In the genomic region with DNA sequence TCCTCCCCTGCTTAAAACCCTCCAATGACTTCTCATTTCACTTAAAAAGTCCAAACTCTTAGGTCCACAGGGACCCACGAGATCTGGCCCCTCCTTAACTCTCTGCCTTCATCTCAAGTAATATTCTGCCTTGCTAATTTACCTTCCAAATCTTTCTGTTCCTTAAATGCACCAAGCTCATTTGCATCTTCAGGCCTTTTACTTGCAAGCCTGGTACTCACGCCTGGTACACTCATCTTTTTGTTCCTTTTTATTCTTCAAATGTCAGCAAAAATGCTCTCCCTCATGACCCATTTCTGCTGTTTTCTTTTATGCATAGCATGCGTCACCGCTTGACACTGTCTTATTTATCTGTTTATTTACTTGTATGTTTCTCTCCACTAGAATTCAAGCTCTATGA, we compare ENCODE assay signal across 11 cellular contexts. TPM values are rescaled to one million over a fixed set of nuclear protein-coding genes. Genes with fewer than 3 reads are reported as not detected.
A peak's percentile ranks its signal among the peaks of the same experiment; 100 is the strongest.
DNase-seq lines count a peak whose midpoint lies in the region; ATAC-seq and TF ChIP-seq lines count a peak whose summit lies in the region.
"Had no signal": no experiment of that assay in that cellular context is flagged by ENCODE, and none has a peak within 500 bp of the region (broad histone marks: within the 10 kb centered on the region; RNA-seq: fewer than 3 reads in every experiment).

No MANE protein-coding gene starts in this region.

- no peaks in the 10 kb centered on the region for H3K27me3 Mint-ChIP-seq in activated naive CD4-positive, alpha-beta T cell treated with anti-CD3 and anti-CD28 coated beads for 36 hours (ENCODE audit: low read depth)
- peaks cover 2% of the 10 kb centered on the region for H3K27me3 Mint-ChIP-seq in HFFc6 (ENCODE audit: insufficient read depth)

- TF ChIP-seq CTCF in HL-60 (IDR thresholded peaks at IDR 0.05; ENCODE audit: insufficient read depth, low read length) (no peak), psoas muscle (IDR thresholded peaks at IDR 0.05) (no peak), HFFc6 (IDR thresholded peaks at IDR 0.05) (no peak)

- H3K4me3 ChIP-seq in HL-60 (replicated peaks; ENCODE audit: insufficient read depth, low read length) (no peak overlapping the region), thymus (ENCODE audit: low read length) (no peak overlapping the region), psoas muscle (no peak overlapping the region)
- H3K4me3 ChIP-seq in effector memory CD4-positive, alpha-beta T cell (ENCODE audit: insufficient read depth, low read depth, low read length, poor library complexity, severe bottlenecking): no peak overlapping the region
- H3K4me3 ChIP-seq: heart left ventricle had no signal

- peak; percentile 32 for DNase-seq in activated naive CD4-positive, alpha-beta T cell treated with anti-CD3 and anti-CD28 coated beads for 36 hours
- DNase-seq in activated naive CD4-positive, alpha-beta T cell treated with Interleukin-2 at 50 U/mL for 16 hours: no peak
- DNase-seq in HL-60 (ENCODE audit: low read depth in 1 of 2, low spot score in 1 of 2) (no peak), mesenteric fat pad (ENCODE audit: low spot score) (no peak), psoas muscle (no peak), HFFc6 (no peak)
- no peak for DNase-seq in effector memory CD4-positive, alpha-beta T cell
- DNase-seq: activated CD4-positive, alpha-beta T cell treated with anti-CD3 and anti-CD28 coated beads for 1 hour; caudate nucleus; heart left ventricle had no signal

- CTCF ChIA-PET in activated naive CD4-positive, alpha-beta T cell treated with anti-CD3 and anti-CD28 coated beads for 36 hours (lab: Charles Lee): interaction anchor here (0.7 to 17.9 kb wide), 12 partner anchors 8 to 139 kb away, joined by 3 to 224 read pairs (median 4); no protein-coding TSS in a partner anchor

- whole genome bisulfite sequencing in thymus: 90% methylated on average over 4 of the region's 4 CpGs
- 93 to 96% (median 94%) methylated on average over 4 of the region's 4 CpGs for WGBS in psoas muscle, 3 donors

- ATAC-seq in psoas muscle: no peak

- H3K36me3 ChIP-seq in effector memory CD4-positive, alpha-beta T cell (ENCODE audit: control insufficient read depth, insufficient read depth, low read length): no peaks in the 10 kb centered on the region
- H3K36me3 ChIP-seq in thymus (ENCODE audit: control insufficient read depth, insufficient read depth) (peaks cover 3% of the 10 kb centered on the region), psoas muscle (ENCODE audit: insufficient read depth in 1 of 2, low read depth in 1 of 2) (no peaks in the 10 kb centered on the region)

- peaks cover 24% of the 10 kb centered on the region for H3K36me3 Mint-ChIP-seq in activated naive CD4-positive, alpha-beta T cell treated with anti-CD3 and anti-CD28 coated beads for 36 hours (ENCODE audit: low read depth)
- peaks cover 9% of the 10 kb centered on the region for H3K36me3 Mint-ChIP-seq in HFFc6 (ENCODE audit: low read depth)

- peak overlapping the region; percentile 9 for H3K27ac ChIP-seq in HL-60 (replicated peaks)
- peak overlapping the region; percentile 94 for H3K27ac ChIP-seq in effector memory CD4-positive, alpha-beta T cell (ENCODE audit: insufficient read depth, low read length, poor library complexity, severe bottlenecking)
- H3K27ac ChIP-seq in thymus (ENCODE audit: low read depth): peak overlapping the region; percentile 74
- H3K27ac ChIP-seq in psoas muscle: no peak overlapping the region

- H3K4me1 Mint-ChIP-seq in activated naive CD4-positive, alpha-beta T cell treated with anti-CD3 and anti-CD28 coated beads for 36 hours (ENCODE audit: low read depth): peaks cover 59% of the 10 kb centered on the region
- peaks cover 52% of the 10 kb centered on the region for H3K4me1 Mint-ChIP-seq in HFFc6 (ENCODE audit: low read depth)

- peak overlapping the region; percentile 10 for H3K4me3 Mint-ChIP-seq in activated naive CD4-positive, alpha-beta T cell treated with anti-CD3 and anti-CD28 coated beads for 36 hours
- H3K4me3 Mint-ChIP-seq in HFFc6: no peak overlapping the region

- H3K27ac Mint-ChIP-seq in activated naive CD4-positive, alpha-beta T cell treated with anti-CD3 and anti-CD28 coated beads for 36 hours: peak overlapping the region; percentile 99
- H3K27ac Mint-ChIP-seq in HFFc6: no peak overlapping the region

- H3K4me1 ChIP-seq in effector memory CD4-positive, alpha-beta T cell (ENCODE audit: control insufficient read depth, insufficient read depth, low read length, poor library complexity, severe bottlenecking): peaks cover 49% of the 10 kb centered on the region
- H3K4me1 ChIP-seq in thymus (ENCODE audit: control insufficient read depth, insufficient read depth, low read length) (peaks cover 23% of the 10 kb centered on the region), psoas muscle (no peaks in the 10 kb centered on the region)

- intact Hi-C loops in activated naive CD4-positive, alpha-beta T cell treated with anti-CD3 and anti-CD28 coated beads for 36 hours (cut with micrococcal nuclease): no loop called here
- intact Hi-C loops in psoas muscle (cut with DNase I): no loop called here

- H3K9me3 Mint-ChIP-seq in activated naive CD4-positive, alpha-beta T cell treated with anti-CD3 and anti-CD28 coated beads for 36 hours: peaks cover 3% of the 10 kb centered on the region
- H3K9me3 Mint-ChIP-seq in HFFc6: no peaks in the 10 kb centered on the region

- no peaks in the 10 kb centered on the region for H3K9me3 ChIP-seq in effector memory CD4-positive, alpha-beta T cell (ENCODE audit: control insufficient read depth, low read length)
- no peaks in the 10 kb centered on the region for H3K9me3 ChIP-seq in thymus (ENCODE audit: control insufficient read depth)
- no peaks in the 10 kb centered on the region for H3K9me3 ChIP-seq in psoas muscle
- H3K9me3 ChIP-seq: heart left ventricle had no signal

- no peaks in the 10 kb centered on the region for H3K27me3 ChIP-seq in HL-60 (ENCODE audit: insufficient read depth, poor library complexity, severe bottlenecking)
- H3K27me3 ChIP-seq in effector memory CD4-positive, alpha-beta T cell (replicated peaks; ENCODE audit: control insufficient read depth, insufficient read depth, low read length, poor library complexity, severe bottlenecking): no peaks in the 10 kb centered on the region
- no peaks in the 10 kb centered on the region for H3K27me3 ChIP-seq in thymus (ENCODE audit: control insufficient read depth, insufficient read depth)
- H3K27me3 ChIP-seq in psoas muscle (ENCODE audit: insufficient read depth in 3 of 3, low read length in 2 of 3): no peaks in the 10 kb centered on the region
- H3K27me3 ChIP-seq: heart left ventricle had no signal

RNA-seq across cellular contexts. Expression of gene WIPF1, which starts 2.7 kb away (rescaled TPM):
- total RNA-seq in activated naive CD4-positive, alpha-beta T cell treated with anti-CD3 and anti-CD28 coated beads for 36 hours: 100 to 1,000 TPM; 167 TPM
- 65.0 TPM for polyA plus RNA-seq in thymus
- total RNA-seq in mesenteric fat pad: 84.0 TPM
- total RNA-seq in psoas muscle: 10 to 100 TPM in 1 of 4 donors, 1 to 10 TPM in 3; 6.2 to 10.0 (median 8.0) TPM
- 1 to 10 TPM; 3.4 to 3.9 (median 3.4) TPM for polyA plus RNA-seq in psoas muscle
- 10 to 100 TPM; 33.0 to 41.7 (median 38.5) TPM for total RNA-seq in HFFc6 (2021; fragmentation: NEBNext Ultra II Directional; extraction: Animal tissue kit (Norgen Biotek cat#: 25700))
